15 cellular contexts compared by ENCODE assay signal in genomic region chr4:56106755-56107154, GRCh38.
DNase-seq lines count a peak whose midpoint lies in the region; TF ChIP-seq lines count a peak whose summit lies in the region.
"Had no signal": no experiment of that assay in that cellular context is flagged by ENCODE, and none has a peak within 500 bp of the region (broad histone marks: within the 10 kb centered on the region; RNA-seq: fewer than 3 reads in every experiment).

No MANE protein-coding gene starts in this region.

- TF ChIP-seq CTCF in VCaP (conservative IDR thresholded peaks at IDR 0.05) (no peak), nephron (IDR thresholded peaks at IDR 0.05; ENCODE audit: unreplicated experiment in 3 of 3) (no peak), testis (IDR thresholded peaks at IDR 0.05) (no peak)

- no peaks in the 10 kb centered on the region for H3K27me3 Mint-ChIP-seq in nephron (ENCODE audit: low read depth)
- no peaks in the 10 kb centered on the region for H3K27me3 Mint-ChIP-seq in activated naive CD8-positive, alpha-beta T cell treated with anti-CD3 and anti-CD28 coated beads for 36 hours

- H3K4me1 ChIP-seq in endocrine pancreas (ENCODE audit: control insufficient read depth, insufficient read depth, low read length) = no peaks in the 10 kb centered on the region
- H3K4me1 ChIP-seq in testis = peaks cover 29% of the 10 kb centered on the region
- H3K4me1 ChIP-seq: A549 had no signal

- H3K4me3 ChIP-seq in endocrine pancreas (ENCODE audit: control insufficient read depth, insufficient read depth, low read length) = peak overlapping the region; percentile 58
- no peak overlapping the region for H3K4me3 ChIP-seq in testis
- H3K4me3 ChIP-seq: A549, BLaER1 had no signal

- H3K4me3 Mint-ChIP-seq in nephron = no peak overlapping the region
- H3K4me3 Mint-ChIP-seq in activated naive CD8-positive, alpha-beta T cell treated with anti-CD3 and anti-CD28 coated beads for 36 hours = no peak overlapping the region
- H3K4me3 Mint-ChIP-seq: CD8-positive, alpha-beta memory T cell; HFFc6 had no signal

- H3K9me3 ChIP-seq in endocrine pancreas (ENCODE audit: control insufficient read depth, low read length) (no peaks in the 10 kb centered on the region), testis (no peaks in the 10 kb centered on the region)
- H3K9me3 ChIP-seq: A549, Caco-2 had no signal

- peaks cover 48% of the 10 kb centered on the region for H3K4me1 Mint-ChIP-seq in nephron
- H3K4me1 Mint-ChIP-seq in activated naive CD8-positive, alpha-beta T cell treated with anti-CD3 and anti-CD28 coated beads for 36 hours = peaks cover 10% of the 10 kb centered on the region
- H3K4me1 Mint-ChIP-seq: CD8-positive, alpha-beta memory T cell had no signal

- WGBS in testis, 2 donors = 58 to 67% methylated on average over 6 of the region's 6 CpGs

- no peak for DNase-seq in testis
- DNase-seq in activated naive CD8-positive, alpha-beta T cell treated with anti-CD3 and anti-CD28 coated beads for 36 hours = no peak
- DNase-seq in NCI-H345 (lab: John Stamatoyannopoulos, UW) = no peak
- no peak for DNase-seq in NK-92 (lab: John Stamatoyannopoulos, UW; ENCODE audit: unreplicated experiment)
- DNase-seq: AML-193; Caco-2; CD8-positive, alpha-beta memory T cell; GF-D8; HCEC 1CT; HFFc6 had no signal

- H3K36me3 Mint-ChIP-seq in nephron (ENCODE audit: low read depth) = peaks cover 21% of the 10 kb centered on the region
- H3K36me3 Mint-ChIP-seq in activated naive CD8-positive, alpha-beta T cell treated with anti-CD3 and anti-CD28 coated beads for 36 hours = no peaks in the 10 kb centered on the region
- H3K36me3 Mint-ChIP-seq: CD8-positive, alpha-beta memory T cell had no signal

- peak overlapping the region; percentile 43; the same call in 1 of the 2 replicates for H3K27ac ChIP-seq in VCaP
- peak overlapping the region; percentile 31 to 68 for H3K27ac ChIP-seq in testis
- H3K27ac ChIP-seq: A549, BLaER1 had no signal

- H3K27ac Mint-ChIP-seq in nephron = peak overlapping the region; percentile 88 to 97 (median 92)
- no peak overlapping the region for H3K27ac Mint-ChIP-seq in activated naive CD8-positive, alpha-beta T cell treated with anti-CD3 and anti-CD28 coated beads for 36 hours
- H3K27ac Mint-ChIP-seq: HFFc6 had no signal

- H3K27me3 ChIP-seq in endocrine pancreas (ENCODE audit: control insufficient read depth, insufficient read depth, low read length) (no peaks in the 10 kb centered on the region), testis (no peaks in the 10 kb centered on the region)
- H3K27me3 ChIP-seq: BLaER1 had no signal

- no peak overlapping the region for H3K9ac ChIP-seq in endocrine pancreas (ENCODE audit: control insufficient read depth, insufficient read depth, low read length)
- H3K9ac ChIP-seq: BLaER1 had no signal

- H3K9me3 Mint-ChIP-seq in nephron = no peaks in the 10 kb centered on the region
- H3K9me3 Mint-ChIP-seq in activated naive CD8-positive, alpha-beta T cell treated with anti-CD3 and anti-CD28 coated beads for 36 hours = no peaks in the 10 kb centered on the region
- H3K9me3 Mint-ChIP-seq: CD8-positive, alpha-beta memory T cell; HFFc6 had no signal

- H3K36me3 ChIP-seq in endocrine pancreas (ENCODE audit: control insufficient read depth, insufficient read depth, low read length) (no peaks in the 10 kb centered on the region), testis (ENCODE audit: low read depth, missing control alignments) (no peaks in the 10 kb centered on the region)

- TF ChIP-seq POLR2A in testis (IDR thresholded peaks at IDR 0.05) = no peak

- intact Hi-C loops in testis (cut with DNase I; ENCODE audit: low total_unique reads) = no loop called here
